Comparison of ENCODE assay signal across 15 cellular contexts in genomic region chr21:22235866-22236590, GRCh38.
"Had no signal": no experiment of that assay in that cellular context is flagged by ENCODE, and none has a peak within 500 bp of the region (broad histone marks: within the 10 kb centered on the region; RNA-seq: fewer than 3 reads in every experiment).

No MANE protein-coding gene starts in this region.

- DNase-seq: cortex of kidney; effector memory CD8-positive, alpha-beta T cell; erythroblast; esophagus squamous epithelium; hypothalamus; immature natural killer cell; left ventricle myocardium superior; lower lobe of right lung; naive thymus-derived CD8-positive, alpha-beta T cell; nephron progenitor cell; nucleus accumbens; right cardiac atrium; spleen; stimulated activated naive B cell treated with anti-CD40 and anti-IgM and Interleukin-4, amounts not matched to agents 10 μg/mL and 1 μg/mL and 100 μg/mL, for 72 hours; upper lobe of left lung had no signal

- ATAC-seq: effector memory CD8-positive, alpha-beta T cell; left ventricle myocardium superior; lower lobe of right lung; naive thymus-derived CD8-positive, alpha-beta T cell; right cardiac atrium; stimulated activated naive B cell treated with anti-CD40 and anti-IgM and Interleukin-4, amounts not matched to agents 10 μg/mL and 1 μg/mL and 100 μg/mL, for 72 hours had no signal
